In the genomic region with DNA sequence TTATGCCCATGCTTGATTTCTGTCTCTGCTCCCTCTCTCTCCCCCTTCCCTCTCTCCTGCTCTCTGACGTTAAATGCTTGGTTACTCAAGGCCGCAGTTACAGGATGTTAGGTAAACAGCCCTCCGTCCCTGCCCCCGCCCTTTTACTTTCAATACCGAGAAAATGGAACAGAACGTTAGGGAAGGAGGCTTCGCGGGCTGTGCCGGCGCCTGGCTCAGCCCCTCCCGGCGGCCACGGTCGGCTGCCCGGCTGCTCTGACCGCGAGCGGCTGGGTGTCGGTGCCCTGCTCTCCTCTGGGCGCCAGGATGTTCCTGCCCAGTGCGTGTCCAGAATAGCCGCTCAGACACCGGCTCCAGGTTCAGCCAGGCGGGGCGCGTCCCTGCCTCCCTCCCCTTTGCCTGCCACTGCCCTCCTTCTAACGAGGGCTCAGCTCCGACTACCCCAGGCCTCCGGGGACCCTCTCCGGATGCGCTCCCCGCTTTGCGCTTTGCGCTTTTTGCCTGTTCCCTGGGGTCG, we compare ENCODE assay signal across 9 cellular contexts.
DNase-seq lines count a peak whose midpoint lies in the region; ATAC-seq and TF ChIP-seq lines count a peak whose summit lies in the region.
"Had no signal": no experiment of that assay in that cellular context is flagged by ENCODE, and none has a peak within 500 bp of the region (broad histone marks: within the 10 kb centered on the region; RNA-seq: fewer than 3 reads in every experiment).

No MANE protein-coding gene starts in this region.

- DNase-seq in EL (peak; percentile 32), cardiac muscle cell (ENCODE audit: low read depth in 1 of 2, low spot score in 1 of 2) (peak; percentile 6 to 57), renal cortical epithelial cell (ENCODE audit: low read depth) (peak; percentile 93), NCI-H2171 (lab: John Stamatoyannopoulos, UW) (no peak), NCI-H1105 treated with DMSO at 0.1 percent for 48 hours (lab: John Stamatoyannopoulos, UW) (no peak)
- peak; percentile 30 for DNase-seq in T-helper 2 cell treated with Interferon-gamma antibody and Interleukin-4, amounts not matched to agents 5 μg/mL and 100 μg/mL, for 36 hours (ENCODE audit: low spot score)

- H3K9me3 ChIP-seq in HUES64 (ENCODE audit: insufficient read depth, low read depth, low read length) (no peaks in the 10 kb centered on the region), cardiac muscle cell (ENCODE audit: low read depth) (no peaks in the 10 kb centered on the region)

- no peaks in the 10 kb centered on the region for H3K4me1 ChIP-seq in HUES64 (ENCODE audit: insufficient read depth, low read length)
- H3K4me1 ChIP-seq in cardiac muscle cell (ENCODE audit: low read depth): no peaks in the 10 kb centered on the region

- peaks cover 32% of the 10 kb centered on the region for H3K27me3 Mint-ChIP-seq in T-helper 2 cell treated with Interferon-gamma antibody and Interleukin-4, amounts not matched to agents 5 μg/mL and 100 μg/mL, for 36 hours (ENCODE audit: low read depth)

- no peak overlapping the region for H3K27ac ChIP-seq in HUES64 (ENCODE audit: low read depth, low read length)
- H3K27ac ChIP-seq in cardiac muscle cell: no peak overlapping the region
- H3K27ac ChIP-seq: skin epidermis had no signal

- peak overlapping the region; percentile 72 for H3K4me3 Mint-ChIP-seq in T-helper 2 cell treated with Interferon-gamma antibody and Interleukin-4, amounts not matched to agents 5 μg/mL and 100 μg/mL, for 36 hours

- 19% methylated on average over 35 of the region's 35 CpGs for whole genome bisulfite sequencing in HUES64

- peak overlapping the region; percentile 81 for H3K27ac Mint-ChIP-seq in T-helper 2 cell treated with Interferon-gamma antibody and Interleukin-4, amounts not matched to agents 5 μg/mL and 100 μg/mL, for 36 hours

- H3K9me3 Mint-ChIP-seq in T-helper 2 cell treated with Interferon-gamma antibody and Interleukin-4, amounts not matched to agents 5 μg/mL and 100 μg/mL, for 36 hours: no peaks in the 10 kb centered on the region

- no peaks in the 10 kb centered on the region for H3K36me3 ChIP-seq in HUES64 (ENCODE audit: insufficient read depth, low read length)
- no peaks in the 10 kb centered on the region for H3K36me3 ChIP-seq in cardiac muscle cell

- peak; percentile 93 for ATAC-seq in GM21367 (IDR thresholded peaks at IDR 0.05; ENCODE audit: unreplicated experiment)

- peaks cover 3% of the 10 kb centered on the region for H3K4me1 Mint-ChIP-seq in T-helper 2 cell treated with Interferon-gamma antibody and Interleukin-4, amounts not matched to agents 5 μg/mL and 100 μg/mL, for 36 hours (ENCODE audit: low read depth)

- H3K27me3 ChIP-seq in HUES64 (ENCODE audit: insufficient read depth, low read length) (peaks cover 14% of the 10 kb centered on the region), cardiac muscle cell (peaks cover 35% of the 10 kb centered on the region)

- H3K4me3 ChIP-seq in HUES64 (ENCODE audit: low read length) (peak overlapping the region; percentile 49), cardiac muscle cell (no peak overlapping the region)

- H3K9ac ChIP-seq in HUES64 (ENCODE audit: low read depth, low read length): peak overlapping the region; percentile 35; the same call in 1 of the 2 replicates

- no peak for TF ChIP-seq CTCF in cardiac muscle cell (IDR thresholded peaks at IDR 0.05; ENCODE audit: low read depth, low read length)

- no peaks in the 10 kb centered on the region for H3K36me3 Mint-ChIP-seq in T-helper 2 cell treated with Interferon-gamma antibody and Interleukin-4, amounts not matched to agents 5 μg/mL and 100 μg/mL, for 36 hours (ENCODE audit: low read depth)

Comparison
In these comparisons a context has a peak if more than half of its experiments do, and no peak if none do; other contexts are left out.
1. DNase-seq: peak in EL (single experiment), T-helper 2 cell treated with Interferon-gamma antibody and Interleukin-4, amounts not matched to agents 5 μg/mL and 100 μg/mL, for 36 hours (single experiment), cardiac muscle cell (2 of 2) and renal cortical epithelial cell (single experiment); none in NCI-H2171 (single experiment) and NCI-H1105 treated with DMSO at 0.1 percent for 48 hours (single experiment).